24 cellular contexts compared by ENCODE assay signal in the genomic region with DNA sequence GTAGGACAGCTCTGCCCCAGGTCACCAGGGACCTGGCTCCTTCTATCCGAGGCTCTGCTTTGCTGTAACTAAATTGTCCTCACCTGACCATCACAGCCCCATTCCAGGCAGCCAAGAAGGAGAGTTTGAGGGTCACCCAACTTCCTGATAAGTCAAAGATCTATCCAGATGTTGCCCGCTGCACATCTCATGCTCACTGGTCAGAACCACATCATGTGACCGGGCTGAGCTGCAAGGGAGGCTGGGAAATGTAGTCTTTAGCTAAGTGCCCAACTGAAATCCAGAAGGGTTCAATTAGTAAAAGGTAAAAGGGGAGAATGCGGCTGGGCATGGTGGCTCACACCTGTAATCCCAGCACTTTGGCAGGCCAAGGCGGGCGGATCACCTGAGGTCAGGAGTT. TPM values are rescaled to one million over a fixed set of nuclear protein-coding genes. Genes with fewer than 3 reads are reported as not detected.
DNase-seq lines count a peak whose midpoint lies in the region; ATAC-seq and TF ChIP-seq lines count a peak whose summit lies in the region.
"Had no signal": no experiment of that assay in that cellular context is flagged by ENCODE, and none has a peak within 500 bp of the region (broad histone marks: within the 10 kb centered on the region; RNA-seq: fewer than 3 reads in every experiment).

No MANE protein-coding gene starts in this region.

- intact Hi-C loops in OCI-LY7 (cut with micrococcal nuclease; ENCODE audit: unreplicated experiment) (no loop called here), natural killer cell (cut with micrococcal nuclease) (no loop called here)

- H3K27ac ChIP-seq in GM23338 (ENCODE audit: low read depth) (no peak overlapping the region), OCI-LY7 (ENCODE audit: low read depth, low read length, poor library complexity, severe bottlenecking) (no peak overlapping the region)
- H3K27ac ChIP-seq: BLaER1, SJSA1 had no signal

- H3K9me3 Mint-ChIP-seq in GM23338 (no peaks in the 10 kb centered on the region), glutamatergic neuron (ENCODE audit: unreplicated experiment) (peaks cover 3% of the 10 kb centered on the region), natural killer cell (no peaks in the 10 kb centered on the region)
- H3K9me3 Mint-ChIP-seq: CD4-positive, alpha-beta T cell had no signal

- BruUV-seq in OCI-LY7 (replicated peaks; lab: Mats Ljungman, UMichigan), result no TSS peak

- H3K4me3 Mint-ChIP-seq in GM23338 (no peak overlapping the region), glutamatergic neuron (ENCODE audit: unreplicated experiment) (no peak overlapping the region), natural killer cell (no peak overlapping the region)
- H3K4me3 Mint-ChIP-seq: CD4-positive, alpha-beta T cell; H9; T-helper 17 cell had no signal

- POLR2A ChIA-PET in HEK293T (lab: Yijun Ruan, JAX) (no interaction called here), OCI-LY7 (lab: Charles Lee) (no interaction called here)

- no peak overlapping the region for H3K4me3 ChIP-seq in GM23338
- no peak overlapping the region for H3K4me3 ChIP-seq in OCI-LY7 (ENCODE audit: low read depth, low read length, poor library complexity, severe bottlenecking)
- H3K4me3 ChIP-seq: BLaER1, SJSA1 had no signal

- no peaks in the 10 kb centered on the region for H3K36me3 ChIP-seq in GM23338 (ENCODE audit: insufficient read depth)
- H3K36me3 ChIP-seq in OCI-LY7 (ENCODE audit: insufficient read depth, low read length), result no peaks in the 10 kb centered on the region
- H3K36me3 ChIP-seq: BLaER1, SJSA1 had no signal

- ATAC-seq in GM23338 (no peak), natural killer cell (no peak)
- ATAC-seq: Right ventricle myocardium inferior, T-helper 17 cell had no signal

- H3K27ac Mint-ChIP-seq in GM23338, result no peak overlapping the region
- H3K27ac Mint-ChIP-seq in glutamatergic neuron (ENCODE audit: unreplicated experiment), result no peak overlapping the region
- H3K27ac Mint-ChIP-seq in natural killer cell, result no peak overlapping the region
- H3K27ac Mint-ChIP-seq: CD4-positive, alpha-beta T cell; H9; T-helper 17 cell had no signal

- H3F3A ChIP-seq in GM23338 (replicated peaks; ENCODE audit: low read depth), result no peaks in the 10 kb centered on the region

- no peaks in the 10 kb centered on the region for H3K9me2 ChIP-seq in GM23338 (ENCODE audit: insufficient read depth)
- no peaks in the 10 kb centered on the region for H3K9me2 ChIP-seq in OCI-LY7 (ENCODE audit: insufficient read depth, low read length)

- TF ChIP-seq CTCF in GM23338 (conservative IDR thresholded peaks at IDR 0.05; ENCODE audit: low read depth in 2 of 2) (no peak), OCI-LY7 (conservative IDR thresholded peaks at IDR 0.05; ENCODE audit: low read length) (no peak), glutamatergic neuron (IDR thresholded peaks at IDR 0.05; ENCODE audit: partially characterized antibody, unreplicated experiment) (no peak), natural killer cell (IDR thresholded peaks at IDR 0.05) (no peak)

- H3K4me1 Mint-ChIP-seq in GM23338, result peaks cover 28% of the 10 kb centered on the region
- peaks cover 18% of the 10 kb centered on the region for H3K4me1 Mint-ChIP-seq in glutamatergic neuron (ENCODE audit: low read depth, unreplicated experiment)
- H3K4me1 Mint-ChIP-seq in natural killer cell, result peaks cover 6 to 13% of the 10 kb centered on the region in 2 donors

- H4K20me1 ChIP-seq in GM23338 (replicated peaks; ENCODE audit: insufficient read depth) (no peaks in the 10 kb centered on the region; the same call in 1 of the 2 replicates), OCI-LY7 (ENCODE audit: insufficient read depth, low read length) (no peaks in the 10 kb centered on the region)

- no peaks in the 10 kb centered on the region for H3K79me2 ChIP-seq in GM23338 (replicated peaks; ENCODE audit: insufficient read depth)
- H3K79me2 ChIP-seq in OCI-LY7 (ENCODE audit: insufficient read depth, low read depth, low read length), result no peaks in the 10 kb centered on the region

- peaks cover 60% of the 10 kb centered on the region for H3K27me3 Mint-ChIP-seq in GM23338 (ENCODE audit: insufficient read depth, low read depth, poor library complexity)
- H3K27me3 Mint-ChIP-seq in glutamatergic neuron (ENCODE audit: unreplicated experiment), result peaks cover 31% of the 10 kb centered on the region
- peaks cover 27 to 44% of the 10 kb centered on the region in 2 donors for H3K27me3 Mint-ChIP-seq in natural killer cell (ENCODE audit: low read depth in 2 of 2)

- H3K4me1 ChIP-seq in GM23338 (ENCODE audit: insufficient read depth), result peaks cover 14% of the 10 kb centered on the region; the same call in 1 of the 2 replicates
- no peaks in the 10 kb centered on the region for H3K4me1 ChIP-seq in OCI-LY7 (ENCODE audit: insufficient read depth, low read length, poor library complexity, severe bottlenecking)

- CTCF ChIA-PET in HEK293T (lab: Yijun Ruan, JAX) (no interaction called here), OCI-LY7 (lab: Charles Lee; ENCODE audit: unreplicated experiment) (no interaction called here)

- H2AFZ ChIP-seq in GM23338 (no peak overlapping the region), OCI-LY7 (ENCODE audit: low read length) (peak overlapping the region; percentile 9; the same call in 1 of the 2 replicates)

- no peak overlapping the region for H3K4me2 ChIP-seq in GM23338
- no peak overlapping the region for H3K4me2 ChIP-seq in OCI-LY7 (ENCODE audit: low read length)
- H3K4me2 ChIP-seq: BLaER1 had no signal

- DNase-seq in GM23338 (ENCODE audit: low spot score) (peak; percentile 33), HEK293T (ENCODE audit: extremely low spot score) (peak; percentile 34), OCI-LY7 (ENCODE audit: low spot score) (peak; percentile 3), glutamatergic neuron (peak; percentile 11), natural killer cell (no peak), islet precursor cell (no peak)
- DNase-seq in stimulated activated CD8-positive, alpha-beta memory T cell treated with anti-CD3 and anti-CD28 coated beads, Interleukin-4, amount 100 ng/mL, for 48 hours, result no peak
- DNase-seq: ACHN; CD4-positive, alpha-beta T cell; COR-L47; H9; KBM-7; NCI-H1105 treated with DMSO at 0.1 percent for 48 hours; NCI-H1694; NCI-H2081; NCI-H2171 treated with DMSO at 0.1 percent for 48 hours; NCI-H524 treated with DMSO at 0.1 percent for 48 hours; NCI-H82; OCI-M1; SW 1271; T-helper 17 cell had no signal

- H3K27me3 ChIP-seq in GM23338 (ENCODE audit: insufficient read depth), result peaks cover 55% of the 10 kb centered on the region

- H3K36me3 Mint-ChIP-seq in GM23338 (ENCODE audit: low read depth), result no peaks in the 10 kb centered on the region; the same call in 2 of the 3 replicates
- H3K36me3 Mint-ChIP-seq in glutamatergic neuron (ENCODE audit: unreplicated experiment), result peaks cover 5% of the 10 kb centered on the region
- H3K36me3 Mint-ChIP-seq in natural killer cell, result peaks cover 9% of the 10 kb centered on the region

- H3K9me3 ChIP-seq in OCI-LY7 (ENCODE audit: low read length), result no peaks in the 10 kb centered on the region
- H3K9me3 ChIP-seq: SJSA1 had no signal

TF ChIP-seq in GM23338, 12 proteins besides CTCF, POLR2A, EP300 and RAD21:
- TF ChIP-seq, protein P1, sequence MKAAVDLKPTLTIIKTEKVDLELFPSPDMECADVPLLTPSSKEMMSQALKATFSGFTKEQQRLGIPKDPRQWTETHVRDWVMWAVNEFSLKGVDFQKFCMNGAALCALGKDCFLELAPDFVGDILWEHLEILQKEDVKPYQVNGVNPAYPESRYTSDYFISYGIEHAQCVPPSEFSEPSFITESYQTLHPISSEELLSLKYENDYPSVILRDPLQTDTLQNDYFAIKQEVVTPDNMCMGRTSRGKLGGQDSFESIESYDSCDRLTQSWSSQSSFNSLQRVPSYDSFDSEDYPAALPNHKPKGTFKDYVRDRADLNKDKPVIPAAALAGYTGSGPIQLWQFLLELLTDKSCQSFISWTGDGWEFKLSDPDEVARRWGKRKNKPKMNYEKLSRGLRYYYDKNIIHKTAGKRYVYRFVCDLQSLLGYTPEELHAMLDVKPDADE (IDR thresholded peaks at IDR 0.05), result peak; percentile 58; the same call in 1 of the 2 replicates
- TF ChIP-seq CREB1 (CRISPR knock-in tag; IDR thresholded peaks at IDR 0.05; ENCODE audit: low read depth), result no peak

TF ChIP-seq in HEK293T, 16 proteins besides CTCF, POLR2A, EP300 and RAD21:
- TF ChIP-seq SP1 (IDR thresholded peaks at IDR 0.05) (no peak), FOXA1 (IDR thresholded peaks at IDR 0.05) (no peak), FOXK2 (IDR thresholded peaks at IDR 0.05) (no peak), SUZ12 (IDR thresholded peaks at IDR 0.05) (no peak), CTBP1 (IDR thresholded peaks at IDR 0.05; ENCODE audit: borderline replicate concordance) (no peak), ARNT (IDR thresholded peaks at IDR 0.05) (no peak), TARDBP (IDR thresholded peaks at IDR 0.05) (no peak), FOXM1 (IDR thresholded peaks at IDR 0.05; ENCODE audit: borderline replicate concordance) (no peak), L3MBTL2 (conservative IDR thresholded peaks at IDR 0.05) (no peak), ELF4 (IDR thresholded peaks at IDR 0.05) (no peak), BHLHE40 (IDR thresholded peaks at IDR 0.05; ENCODE audit: borderline replicate concordance) (no peak), NFRKB (IDR thresholded peaks at IDR 0.05) (no peak), ZNF384 (IDR thresholded peaks at IDR 0.05) (no peak), HDGF (IDR thresholded peaks at IDR 0.05; ENCODE audit: borderline replicate concordance) (no peak), LEF1 (IDR thresholded peaks at IDR 0.05; ENCODE audit: borderline replicate concordance) (no peak)
- TF ChIP-seq, protein P2, sequence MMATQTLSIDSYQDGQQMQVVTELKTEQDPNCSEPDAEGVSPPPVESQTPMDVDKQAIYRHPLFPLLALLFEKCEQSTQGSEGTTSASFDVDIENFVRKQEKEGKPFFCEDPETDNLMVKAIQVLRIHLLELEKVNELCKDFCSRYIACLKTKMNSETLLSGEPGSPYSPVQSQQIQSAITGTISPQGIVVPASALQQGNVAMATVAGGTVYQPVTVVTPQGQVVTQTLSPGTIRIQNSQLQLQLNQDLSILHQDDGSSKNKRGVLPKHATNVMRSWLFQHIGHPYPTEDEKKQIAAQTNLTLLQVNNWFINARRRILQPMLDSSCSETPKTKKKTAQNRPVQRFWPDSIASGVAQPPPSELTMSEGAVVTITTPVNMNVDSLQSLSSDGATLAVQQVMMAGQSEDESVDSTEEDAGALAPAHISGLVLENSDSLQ (IDR thresholded peaks at IDR 0.05), result no peak

RNA-seq across cellular contexts. Expression of a gene that starts 18.4 kb away (rescaled TPM):
- 0.69 TPM in 1 of 2 replicates, not detected in the other for total RNA-seq in GM23338 (2014; rRNA removed; shearing (Covaris generic))
- 0.23 TPM in 1 of 2 replicates, not detected in the other for polyA plus RNA-seq in GM23338 (2016; fragmentation: Nextera tagmentation; extraction: Ambion mirVana)
- total RNA-seq in OCI-LY7 (2014; rRNA removed; shearing (Covaris generic)), result not detected in 2 replicates
- total RNA-seq in OCI-LY7 (2022), result not detected in 2 replicates
- total RNA-seq in glutamatergic neuron (ENCODE audit: unreplicated experiment), result 1.7 TPM
- not detected for total RNA-seq in natural killer cell
- total RNA-seq: CD4-positive, alpha-beta T cell; Right ventricle myocardium inferior; T-helper 17 cell had no signal

Comparison
In these comparisons a context has a peak if more than half of its experiments do, and no peak if none do; other contexts are left out.
1. DNase-seq: peak in GM23338 (single experiment), HEK293T (single experiment), OCI-LY7 (single experiment) and glutamatergic neuron (single experiment); none in natural killer cell (single experiment), stimulated activated CD8-positive, alpha-beta memory T cell treated with anti-CD3 and anti-CD28 coated beads, Interleukin-4, amount 100 ng/mL, for 48 hours (single experiment) and islet precursor cell (single experiment).